ENCODE assay signal across 8 cellular contexts in the genomic region with DNA sequence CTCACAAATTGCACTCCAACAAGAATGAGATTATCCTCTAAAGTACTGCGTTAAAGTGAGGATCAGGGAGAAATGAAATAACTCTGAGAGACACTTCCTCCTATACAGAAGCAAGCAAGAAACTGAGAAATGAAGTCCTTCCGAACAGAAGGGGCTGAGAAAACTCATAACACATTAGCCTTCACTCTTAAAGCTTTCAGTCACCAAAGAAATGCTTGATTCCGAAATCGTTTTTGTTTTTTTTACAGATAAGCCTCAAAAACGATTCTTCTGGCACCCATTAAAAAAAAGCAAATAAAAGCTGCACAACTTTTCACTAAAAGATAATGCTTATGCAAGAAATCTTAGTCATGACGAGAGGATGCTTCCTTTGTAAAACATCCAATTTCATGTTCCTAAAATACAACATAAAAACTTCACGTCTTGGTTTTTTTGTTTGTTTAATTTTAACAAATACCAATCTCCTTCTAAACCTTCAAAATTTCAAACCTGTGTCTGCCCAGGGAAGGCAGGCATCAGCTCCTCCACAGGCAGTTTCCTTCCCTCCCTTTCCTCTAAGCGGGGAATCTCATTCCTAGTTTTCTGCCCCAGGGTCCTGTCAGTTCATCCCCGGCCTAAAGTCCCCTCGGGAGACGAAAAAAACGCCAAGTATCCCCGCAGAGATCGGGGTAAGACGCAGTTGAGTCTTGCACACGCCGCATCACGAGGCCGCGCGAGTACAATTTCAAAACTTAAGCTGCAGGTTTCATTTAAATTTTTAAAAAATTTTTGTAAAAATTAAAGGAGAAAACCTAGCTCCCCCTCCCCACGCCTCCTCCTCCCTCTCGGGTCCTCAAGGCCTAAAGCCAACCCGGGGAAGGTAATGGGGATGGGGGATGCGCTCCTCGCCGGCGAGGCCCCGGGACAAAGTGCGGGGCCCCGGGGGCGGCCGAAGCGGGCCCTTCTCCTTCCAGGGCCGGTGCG. TPM values are rescaled to one million over a fixed set of nuclear protein-coding genes. Genes with fewer than 3 reads are reported as not detected.
DNase-seq lines count a peak whose midpoint lies in the region; ATAC-seq and TF ChIP-seq lines count a peak whose summit lies in the region.

No MANE protein-coding gene starts in this region.

- peak overlapping the region; percentile 80 for H3K4me3 Mint-ChIP-seq in mesothelial cell of epicardium

- H3K27me3 Mint-ChIP-seq in mesothelial cell of epicardium (ENCODE audit: low read depth) = no peaks in the 10 kb centered on the region

- no peaks in the 10 kb centered on the region for H3K9me2 ChIP-seq in PC-3 (replicated peaks; ENCODE audit: low read length)

- no peak overlapping the region for H2AFZ ChIP-seq in PC-3 (ENCODE audit: low read length)

- H3F3A ChIP-seq in PC-3 (ENCODE audit: low read length, unreplicated experiment) = no peaks in the 10 kb centered on the region

- peaks cover 32% of the 10 kb centered on the region for H3K4me1 Mint-ChIP-seq in mesothelial cell of epicardium

- H3K27me3 ChIP-seq in AG04450 (ENCODE audit: control insufficient read depth, insufficient read depth, low read length) (no peaks in the 10 kb centered on the region), PC-3 (ENCODE audit: low read length) (no peaks in the 10 kb centered on the region), colonic mucosa (no peaks in the 10 kb centered on the region), uterus (no peaks in the 10 kb centered on the region)

- TF ChIP-seq POLR2A in uterus (IDR thresholded peaks at IDR 0.05) = no peak

- H3K36me3 ChIP-seq in PC-3 (ENCODE audit: low read depth, low read length) (peaks cover 15% of the 10 kb centered on the region; the same call in 1 of the 2 replicates), colonic mucosa (no peaks in the 10 kb centered on the region), uterus (no peaks in the 10 kb centered on the region)

- H3K4me1 ChIP-seq in PC-3 (ENCODE audit: insufficient read depth, low read length) (peaks cover 19% of the 10 kb centered on the region; the same call in 1 of the 2 replicates), colonic mucosa (no peaks in the 10 kb centered on the region), uterus (peaks cover 0 to 20% of the 10 kb centered on the region in 2 donors)

- H3K36me3 Mint-ChIP-seq in mesothelial cell of epicardium = peaks cover 16% of the 10 kb centered on the region

- no peak for TF ChIP-seq CTCF in AG04450 (IDR thresholded peaks at IDR 0.05; ENCODE audit: low read depth, low read length)
- no peak for TF ChIP-seq CTCF in GM12875 (IDR thresholded peaks at IDR 0.05; ENCODE audit: borderline replicate concordance, insufficient read depth, low read depth, low read length)
- TF ChIP-seq CTCF in PC-3 (conservative IDR thresholded peaks at IDR 0.05; ENCODE audit: low read depth, low read length) = no peak
- no peak for TF ChIP-seq CTCF in colonic mucosa (IDR thresholded peaks at IDR 0.05)
- TF ChIP-seq CTCF in mesothelial cell of epicardium (IDR thresholded peaks at IDR 0.05; ENCODE audit: unreplicated experiment) = no peak
- TF ChIP-seq CTCF in uterus (IDR thresholded peaks at IDR 0.05) = no peak

- H3K27ac ChIP-seq in AG04450 (ENCODE audit: low read depth, low read length) (peak overlapping the region; percentile 59), PC-3 (ENCODE audit: low read length) (peak overlapping the region; percentile 84), colonic mucosa (peak overlapping the region; percentile 91), uterus (peak overlapping the region; percentile 91 to 97)

- H3K27ac Mint-ChIP-seq in mesothelial cell of epicardium = peak overlapping the region; percentile 92

- CTCF ChIA-PET in AG04450 (lab: Charles Lee) = interaction anchor here (0.6 kb wide), 1 partner anchor 193 kb away, joined by 3 read pairs; the partner anchor contains the start of gene TRIM50
- CTCF ChIA-PET in PC-3 (lab: Charles Lee) = no interaction called here

- peak overlapping the region; percentile 96 for H3K9ac ChIP-seq in PC-3 (ENCODE audit: low read length)
- peak overlapping the region; percentile 35 to 92 for H3K9ac ChIP-seq in colonic mucosa (ENCODE audit: low read depth in 2 of 2, low read length in 2 of 2)

- peaks cover 57% of the 10 kb centered on the region for H3K79me2 ChIP-seq in PC-3 (ENCODE audit: low read length)

- intact Hi-C loops in PC-3 (cut with micrococcal nuclease) (no loop called here), colonic mucosa (cut with DNase I) (no loop called here), uterus (cut with DNase I; ENCODE audit: low total_unique reads) (loop anchor here (10.0 kb wide), 1 partner anchor 54 kb away; the partner anchor contains the start of gene TBL2)

- H3K9me3 ChIP-seq in AG04450 (ENCODE audit: control insufficient read depth, insufficient read depth, low read length) (no peaks in the 10 kb centered on the region; the same call in 1 of the 2 replicates), PC-3 (ENCODE audit: low read length) (no peaks in the 10 kb centered on the region), colonic mucosa (no peaks in the 10 kb centered on the region), uterus (no peaks in the 10 kb centered on the region)

- no peak for ATAC-seq in PC-3

- TSS peak; percentile 43 for BruUV-seq in PC-3 (replicated peaks; lab: Mats Ljungman, UMichigan)

- no peak for DNase-seq in AG04450 (ENCODE audit: low read depth, low spot score)
- peak; percentile 6 for DNase-seq in PC-3
- peak; percentile 26 for DNase-seq in colonic mucosa
- DNase-seq in mesothelial cell of epicardium (ENCODE audit: low spot score in 2 of 2, unreplicated experiment in 2 of 2) = peak in 1 of 2 experiments; percentile 45
- no peak for DNase-seq in uterus
- DNase-seq in ecto neural progenitor cell (ENCODE audit: low spot score) = no peak
- DNase-seq in effector CD8-positive, alpha-beta T cell (lab: John Stamatoyannopoulos, UW) = no peak

- H3K4me2 ChIP-seq in PC-3 (ENCODE audit: low read length) = peak overlapping the region; percentile 92

- H3K4me3 ChIP-seq in AG04450 (ENCODE audit: low read depth, low read length) (peak overlapping the region; percentile 80), GM12875 (ENCODE audit: low read depth, low read length) (peak overlapping the region; percentile 78), PC-3 (ENCODE audit: low read length) (peak overlapping the region; percentile 82), colonic mucosa (peak overlapping the region; percentile 90), uterus (peak overlapping the region; percentile 66 to 100)

- H3K9me3 Mint-ChIP-seq in mesothelial cell of epicardium = peaks cover 4% of the 10 kb centered on the region

- POLR2A ChIA-PET in AG04450 (lab: Yijun Ruan, JAX) = interaction anchor here (1.2 to 1.3 kb wide), 2 partner anchors 39 to 44 kb away, joined by 3 read pairs; no protein-coding TSS in a partner anchor
- POLR2A ChIA-PET in PC-3 (lab: Charles Lee; ENCODE audit: unreplicated experiment) = interaction anchor here (0.7 to 0.9 kb wide), 2 partner anchors 37 to 217 kb away, joined by 5 to 7 read pairs; no protein-coding TSS in a partner anchor

- peaks cover 37% of the 10 kb centered on the region for H4K20me1 ChIP-seq in PC-3 (ENCODE audit: low read length)

RNA-seq across cellular contexts. Expression of gene BAZ1B, which starts 1.1 kb away (rescaled TPM):
- 29.0 and 29.7 TPM in 2 replicates for polyA plus RNA-seq in AG04450 (2011; rRNA removed)
- polyA minus RNA-seq in AG04450 (2011; rRNA and poly(A)+ RNA removed) = 41.5 and 51.0 TPM in 2 replicates
- 45.5 and 62.5 TPM in 2 replicates for total RNA-seq in PC-3 (2014; rRNA removed)
- 10 to 100 TPM; 43.9 to 58.4 TPM for total RNA-seq in colonic mucosa
- total RNA-seq in mesothelial cell of epicardium = 74.8 to 77.8 TPM (median 76.9 TPM) in 3 replicates
- total RNA-seq in uterus = 10 to 100 TPM; 29.5 to 79.5 (median 59.8) TPM

RNA-seq across cellular contexts. Expression of gene BCL7B, which starts 36.5 kb away (rescaled TPM):
- polyA plus RNA-seq in AG04450 (2011; rRNA removed) = 41.9 and 47.7 TPM in 2 replicates
- polyA minus RNA-seq in AG04450 (2011; rRNA and poly(A)+ RNA removed) = 36.3 and 40.5 TPM in 2 replicates
- total RNA-seq in PC-3 (2014; rRNA removed) (41.0 and 46.5 TPM in 2 replicates), colonic mucosa (10 to 100 TPM; 53.8 to 56.8 TPM), mesothelial cell of epicardium (38.2 to 42.5 TPM (median 40.4 TPM) in 3 replicates), uterus (10 to 100 TPM; 13.8 to 63.5 (median 43.7) TPM)

RNA-seq across cellular contexts. Expression of gene TBL2, which starts 57.4 kb away (rescaled TPM):
- 34.7 and 45.8 TPM in 2 replicates for polyA plus RNA-seq in AG04450 (2011; rRNA removed)
- 68.8 and 106 TPM in 2 replicates for polyA minus RNA-seq in AG04450 (2011; rRNA and poly(A)+ RNA removed)
- total RNA-seq in PC-3 (2014; rRNA removed) = 62.8 and 73.0 TPM in 2 replicates
- 10 to 100 TPM; 36.5 to 50.2 TPM for total RNA-seq in colonic mucosa
- 51.5 to 52.2 TPM (median 51.6 TPM) in 3 replicates for total RNA-seq in mesothelial cell of epicardium
- total RNA-seq in uterus = 100 to 1,000 TPM in 1 of 4 donors, 10 to 100 TPM in 3; 21.5 to 106 (median 50.9) TPM

Comparison
In these comparisons a context has a peak if more than half of its experiments do, and no peak if none do; other contexts are left out.
1. DNase-seq: peak in PC-3 (single experiment) and colonic mucosa (single experiment); none in AG04450 (single experiment), uterus (0 of 2), ecto neural progenitor cell (single experiment) and effector CD8-positive, alpha-beta T cell (single experiment).
2. Peak in every context shown above with its lines, with median percentiles within 50 percentile points of each other: H3K27ac ChIP-seq and H3K4me3 ChIP-seq.